14 cellular contexts compared by ENCODE assay signal in genomic region chr3:67329358-67329757, GRCh38.
DNase-seq lines count a peak whose midpoint lies in the region; ATAC-seq, FAIRE-seq and TF ChIP-seq lines count a peak whose summit lies in the region.
"Had no signal": no experiment of that assay in that cellular context is flagged by ENCODE, and none has a peak within 500 bp of the region (broad histone marks: within the 10 kb centered on the region; RNA-seq: fewer than 3 reads in every experiment).

No MANE protein-coding gene starts in this region.

- intact Hi-C loops in pancreas (cut with DNase I): no loop called here

- FAIRE-seq in pancreas (lab: Jason Lieb, UNC): no peak

- POLR2A ChIA-PET in RWPE1 (lab: Yijun Ruan, JAX; ENCODE audit: low non-redundant PET): no interaction called here

- ATAC-seq in GM18511 (IDR thresholded peaks at IDR 0.05; ENCODE audit: unreplicated experiment) (peak; percentile 82), GM21360 (IDR thresholded peaks at IDR 0.05; ENCODE audit: unreplicated experiment) (peak; percentile 60), pancreas (no peak)
- ATAC-seq: heart right ventricle had no signal

- H3K27ac ChIP-seq in RWPE1: no peak overlapping the region
- no peak overlapping the region for H3K27ac ChIP-seq in pancreas
- H3K27ac ChIP-seq: heart right ventricle had no signal

- no peaks in the 10 kb centered on the region for H3K27me3 ChIP-seq in pancreas
- H3K27me3 ChIP-seq: heart right ventricle had no signal

- TF ChIP-seq CTCF in RWPE1 (conservative IDR thresholded peaks at IDR 0.05; ENCODE audit: low read depth): no peak
- TF ChIP-seq CTCF in pancreas (IDR thresholded peaks at IDR 0.05): no peak

- H3K4me3 ChIP-seq in pancreas: no peak overlapping the region
- H3K4me3 ChIP-seq: heart right ventricle had no signal

- 74 to 83% methylated on average over 2 of the region's 2 CpGs for whole genome bisulfite sequencing in pancreas, 2 donors

- CTCF ChIA-PET in RWPE1 (lab: Yijun Ruan, JAX): no interaction called here

- no peaks in the 10 kb centered on the region for H3K4me1 ChIP-seq in pancreas
- H3K4me1 ChIP-seq: heart right ventricle had no signal

- peak; percentile 4 for DNase-seq in M059J (ENCODE audit: low read depth)
- peak; percentile 21 for DNase-seq in left kidney (ENCODE audit: low read depth, low spot score)
- DNase-seq in RWPE1 (ENCODE audit: low spot score): no peak
- DNase-seq in anterior cingulate cortex (lab: John Stamatoyannopoulos, UW): no peak
- DNase-seq in DMS 273 treated with DMSO at 0.1 percent for 48 hours (lab: John Stamatoyannopoulos, UW): no peak
- DNase-seq in pancreas: no peak
- DNase-seq: amniotic stem cell; CD8-positive, alpha-beta memory T cell; effector CD8-positive, alpha-beta T cell; heart right ventricle; OCI-M1; T-helper 9 cell had no signal

- H3K9me3 ChIP-seq in pancreas: no peaks in the 10 kb centered on the region
- H3K9me3 ChIP-seq: heart right ventricle had no signal

- H3K36me3 ChIP-seq in pancreas: no peaks in the 10 kb centered on the region
- H3K36me3 ChIP-seq: heart right ventricle had no signal

Comparison
In these comparisons a context has a peak if more than half of its experiments do, and no peak if none do; other contexts are left out.
1. ATAC-seq: peak in GM18511 (single experiment) and GM21360 (single experiment); none in pancreas (0 of 4).
2. DNase-seq: peak in M059J (single experiment) and left kidney (single experiment); none in RWPE1 (single experiment), anterior cingulate cortex (0 of 58), DMS 273 treated with DMSO at 0.1 percent for 48 hours (single experiment) and pancreas (0 of 6).